14 cellular contexts compared by ENCODE assay signal in the genomic region with DNA sequence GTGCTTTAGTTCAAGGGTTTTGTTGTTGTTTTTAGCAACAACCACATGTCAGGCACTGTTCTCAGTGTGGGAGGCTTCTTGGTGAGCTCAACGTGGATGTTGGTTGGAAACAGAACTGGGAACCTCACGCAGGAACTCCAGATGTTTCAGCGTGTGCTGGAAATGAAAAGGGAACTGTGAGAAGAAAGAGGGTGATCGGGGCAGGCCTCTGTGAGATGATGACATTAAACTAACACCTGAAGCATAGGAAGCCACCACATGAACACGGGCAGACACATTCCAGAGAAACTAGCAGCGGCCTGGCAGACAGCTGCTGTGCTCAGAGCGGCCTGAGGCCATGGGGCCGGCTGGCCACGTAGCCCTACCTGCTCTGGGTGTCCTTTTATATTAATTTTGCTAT.
DNase-seq lines count a peak whose midpoint lies in the region; ATAC-seq and TF ChIP-seq lines count a peak whose summit lies in the region.
"Had no signal": no experiment of that assay in that cellular context is flagged by ENCODE, and none has a peak within 500 bp of the region (broad histone marks: within the 10 kb centered on the region; RNA-seq: fewer than 3 reads in every experiment).

No MANE protein-coding gene starts in this region.

- no peak for TF ChIP-seq CTCF in epithelial cell of esophagus (IDR thresholded peaks at IDR 0.05; ENCODE audit: insufficient read depth, low read depth, low read length, missing control alignments)

- H3K27ac Mint-ChIP-seq in stimulated activated naive CD8-positive, alpha-beta T cell treated with anti-CD3 and anti-CD28 coated beads, Interleukin-15, amount 100 ng/mL, for 72 hours = peak overlapping the region in 1 of 2 donors; percentile 13

- in situ Hi-C loops in KBM-7 (cut with MboI; ENCODE audit: low pct_unique_long_range_greater_than_20kb, low sequenced_read_pairs) = no loop called here

- no peak overlapping the region for H3K4me3 Mint-ChIP-seq in stimulated activated naive CD8-positive, alpha-beta T cell treated with anti-CD3 and anti-CD28 coated beads, Interleukin-15, amount 100 ng/mL, for 72 hours
- H3K4me3 Mint-ChIP-seq: central memory CD8-positive, alpha-beta T cell; nephron had no signal

- peak; percentile 33 for ATAC-seq in stimulated activated naive CD8-positive, alpha-beta T cell treated with anti-CD3 and anti-CD28 coated beads, Interleukin-15, amount 100 ng/mL, for 72 hours
- ATAC-seq in stimulated activated naive CD8-positive, alpha-beta T cell treated with anti-CD3 and anti-CD28 coated beads, Interleukin-15, Interleukin-2, amounts not matched to agents 100 U/mL and 50 U/mL, for 24 hours = no peak
- no peak for ATAC-seq in GM19328 (IDR thresholded peaks at IDR 0.05; ENCODE audit: unreplicated experiment)
- ATAC-seq: gastroesophageal sphincter had no signal

- H3K27me3 Mint-ChIP-seq in stimulated activated naive CD8-positive, alpha-beta T cell treated with anti-CD3 and anti-CD28 coated beads, Interleukin-15, amount 100 ng/mL, for 72 hours = no peaks in the 10 kb centered on the region
- H3K27me3 Mint-ChIP-seq: central memory CD8-positive, alpha-beta T cell had no signal

- peaks cover 23% of the 10 kb centered on the region for H3K4me1 Mint-ChIP-seq in stimulated activated naive CD8-positive, alpha-beta T cell treated with anti-CD3 and anti-CD28 coated beads, Interleukin-15, amount 100 ng/mL, for 72 hours

- no peaks in the 10 kb centered on the region for H3K9me3 Mint-ChIP-seq in stimulated activated naive CD8-positive, alpha-beta T cell treated with anti-CD3 and anti-CD28 coated beads, Interleukin-15, amount 100 ng/mL, for 72 hours
- H3K9me3 Mint-ChIP-seq: central memory CD8-positive, alpha-beta T cell; nephron had no signal

- no peak overlapping the region for H3K4me3 ChIP-seq in epithelial cell of esophagus (ENCODE audit: low read length)
- H3K4me3 ChIP-seq: gastroesophageal sphincter, suprapubic skin had no signal

- no peak for DNase-seq in stimulated activated naive CD8-positive, alpha-beta T cell treated with anti-CD3 and anti-CD28 coated beads, Interleukin-15, amount 100 ng/mL, for 72 hours
- DNase-seq in stimulated activated naive CD8-positive, alpha-beta T cell treated with anti-CD3 and anti-CD28 coated beads, Interleukin-15, Interleukin-2, amounts not matched to agents 100 U/mL and 50 U/mL, for 24 hours = no peak
- DNase-seq in KBM-7 (peak; percentile 8), epithelial cell of esophagus (ENCODE audit: low read depth) (peak; percentile 23), NCI-H69 (lab: John Stamatoyannopoulos, UW) (no peak), NCI-H146 treated with DMSO at 0.1 percent for 48 hours (lab: John Stamatoyannopoulos, UW; ENCODE audit: unreplicated experiment) (no peak)
- DNase-seq: DMS153, NCI-H2029, NCI-H510A had no signal

Comparison
In these comparisons a context has a peak if more than half of its experiments do, and no peak if none do; other contexts are left out.
1. DNase-seq: peak in KBM-7 (single experiment) and epithelial cell of esophagus (single experiment); none in stimulated activated naive CD8-positive, alpha-beta T cell treated with anti-CD3 and anti-CD28 coated beads, Interleukin-15, amount 100 ng/mL, for 72 hours (0 of 2), stimulated activated naive CD8-positive, alpha-beta T cell treated with anti-CD3 and anti-CD28 coated beads, Interleukin-15, Interleukin-2, amounts not matched to agents 100 U/mL and 50 U/mL, for 24 hours (single experiment), NCI-H69 (single experiment) and NCI-H146 treated with DMSO at 0.1 percent for 48 hours (single experiment).